Comparison of ENCODE assay signal across 1 cellular context in the genomic region with DNA sequence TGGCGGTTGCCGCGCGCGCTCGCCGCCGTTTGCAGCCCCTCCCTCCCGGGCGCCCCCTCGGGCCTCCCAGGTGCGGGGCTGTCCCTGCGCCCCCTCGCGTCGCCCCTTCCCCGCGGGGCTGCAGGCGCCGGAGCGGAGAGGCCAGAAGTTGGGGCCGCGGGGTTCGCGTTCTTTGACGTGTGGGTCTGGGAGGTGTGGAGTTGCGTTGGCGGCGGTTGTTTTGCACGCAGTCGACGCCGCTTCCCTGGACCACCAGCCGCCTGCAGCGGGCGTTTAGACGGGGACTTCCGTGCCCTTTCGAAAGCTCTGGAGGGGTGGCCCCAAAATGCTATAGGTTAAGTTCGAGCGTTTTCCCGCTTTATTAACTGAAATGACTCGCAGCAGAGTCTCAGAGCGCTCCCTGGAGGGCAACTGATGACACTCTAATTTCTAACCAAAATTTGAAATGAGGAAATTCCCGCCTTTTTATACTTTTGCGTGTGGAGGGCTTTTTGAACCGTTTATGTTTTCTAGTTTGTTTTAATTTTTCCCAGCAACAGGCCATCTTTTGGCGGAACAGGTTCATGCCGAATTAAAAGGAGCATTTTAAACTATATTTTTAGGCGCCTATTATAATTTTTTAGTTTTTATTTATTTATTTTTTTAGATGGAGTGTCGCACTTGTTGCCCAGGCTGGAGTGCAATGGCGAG.
A peak's percentile ranks its signal among the peaks of the same experiment; 100 is the strongest.
TF ChIP-seq lines count a peak whose summit lies in the region.

No MANE protein-coding gene starts in this region.

TF ChIP-seq in HEK293, 187 proteins besides CTCF, POLR2A, EP300 and RAD21 (continued from another document and continues in another):
- TF ChIP-seq, protein P1, sequence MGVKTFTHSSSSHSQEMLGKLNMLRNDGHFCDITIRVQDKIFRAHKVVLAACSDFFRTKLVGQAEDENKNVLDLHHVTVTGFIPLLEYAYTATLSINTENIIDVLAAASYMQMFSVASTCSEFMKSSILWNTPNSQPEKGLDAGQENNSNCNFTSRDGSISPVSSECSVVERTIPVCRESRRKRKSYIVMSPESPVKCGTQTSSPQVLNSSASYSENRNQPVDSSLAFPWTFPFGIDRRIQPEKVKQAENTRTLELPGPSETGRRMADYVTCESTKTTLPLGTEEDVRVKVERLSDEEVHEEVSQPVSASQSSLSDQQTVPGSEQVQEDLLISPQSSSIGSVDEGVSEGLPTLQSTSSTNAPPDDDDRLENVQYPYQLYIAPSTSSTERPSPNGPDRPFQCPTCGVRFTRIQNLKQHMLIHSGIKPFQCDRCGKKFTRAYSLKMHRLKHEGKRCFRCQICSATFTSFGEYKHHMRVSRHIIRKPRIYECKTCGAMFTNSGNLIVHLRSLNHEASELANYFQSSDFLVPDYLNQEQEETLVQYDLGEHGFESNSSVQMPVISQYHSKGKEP (tag by site-specific recombination; IDR thresholded peaks at IDR 0.05): peak; percentile 9; the same call in 1 of the 2 replicates
- TF ChIP-seq, protein P2, sequence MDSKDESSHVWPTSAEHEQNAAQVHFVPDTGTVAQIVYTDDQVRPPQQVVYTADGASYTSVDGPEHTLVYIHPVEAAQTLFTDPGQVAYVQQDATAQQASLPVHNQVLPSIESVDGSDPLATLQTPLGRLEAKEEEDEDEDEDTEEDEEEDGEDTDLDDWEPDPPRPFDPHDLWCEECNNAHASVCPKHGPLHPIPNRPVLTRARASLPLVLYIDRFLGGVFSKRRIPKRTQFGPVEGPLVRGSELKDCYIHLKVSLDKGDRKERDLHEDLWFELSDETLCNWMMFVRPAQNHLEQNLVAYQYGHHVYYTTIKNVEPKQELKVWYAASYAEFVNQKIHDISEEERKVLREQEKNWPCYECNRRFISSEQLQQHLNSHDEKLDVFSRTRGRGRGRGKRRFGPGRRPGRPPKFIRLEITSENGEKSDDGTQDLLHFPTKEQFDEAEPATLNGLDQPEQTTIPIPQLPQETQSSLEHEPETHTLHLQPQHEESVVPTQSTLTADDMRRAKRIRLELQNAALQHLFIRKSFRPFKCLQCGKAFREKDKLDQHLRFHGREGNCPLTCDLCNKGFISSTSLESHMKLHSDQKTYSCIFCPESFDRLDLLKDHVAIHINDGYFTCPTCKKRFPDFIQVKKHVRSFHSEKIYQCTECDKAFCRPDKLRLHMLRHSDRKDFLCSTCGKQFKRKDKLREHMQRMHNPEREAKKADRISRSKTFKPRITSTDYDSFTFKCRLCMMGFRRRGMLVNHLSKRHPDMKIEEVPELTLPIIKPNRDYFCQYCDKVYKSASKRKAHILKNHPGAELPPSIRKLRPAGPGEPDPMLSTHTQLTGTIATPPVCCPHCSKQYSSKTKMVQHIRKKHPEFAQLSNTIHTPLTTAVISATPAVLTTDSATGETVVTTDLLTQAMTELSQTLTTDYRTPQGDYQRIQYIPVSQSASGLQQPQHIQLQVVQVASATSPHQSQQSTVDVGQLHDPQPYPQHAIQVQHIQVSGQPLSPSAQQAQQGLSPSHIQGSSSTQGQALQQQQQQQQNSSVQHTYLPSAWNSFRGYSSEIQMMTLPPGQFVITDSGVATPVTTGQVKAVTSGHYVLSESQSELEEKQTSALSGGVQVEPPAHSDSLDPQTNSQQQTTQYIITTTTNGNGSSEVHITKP (tag by site-specific recombination; IDR thresholded peaks at IDR 0.05): no peak; the same call in 1 of the 2 replicates
- TF ChIP-seq, protein P3, sequence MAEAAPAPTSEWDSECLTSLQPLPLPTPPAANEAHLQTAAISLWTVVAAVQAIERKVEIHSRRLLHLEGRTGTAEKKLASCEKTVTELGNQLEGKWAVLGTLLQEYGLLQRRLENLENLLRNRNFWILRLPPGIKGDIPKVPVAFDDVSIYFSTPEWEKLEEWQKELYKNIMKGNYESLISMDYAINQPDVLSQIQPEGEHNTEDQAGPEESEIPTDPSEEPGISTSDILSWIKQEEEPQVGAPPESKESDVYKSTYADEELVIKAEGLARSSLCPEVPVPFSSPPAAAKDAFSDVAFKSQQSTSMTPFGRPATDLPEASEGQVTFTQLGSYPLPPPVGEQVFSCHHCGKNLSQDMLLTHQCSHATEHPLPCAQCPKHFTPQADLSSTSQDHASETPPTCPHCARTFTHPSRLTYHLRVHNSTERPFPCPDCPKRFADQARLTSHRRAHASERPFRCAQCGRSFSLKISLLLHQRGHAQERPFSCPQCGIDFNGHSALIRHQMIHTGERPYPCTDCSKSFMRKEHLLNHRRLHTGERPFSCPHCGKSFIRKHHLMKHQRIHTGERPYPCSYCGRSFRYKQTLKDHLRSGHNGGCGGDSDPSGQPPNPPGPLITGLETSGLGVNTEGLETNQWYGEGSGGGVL (tag by site-specific recombination; IDR thresholded peaks at IDR 0.05): 0 out of 2 replicates have a peak, but pooled peaks have one; percentile 12
- peak; percentile 99 for TF ChIP-seq ZBTB8A (tag by site-specific recombination; IDR thresholded peaks at IDR 0.05)
- TF ChIP-seq BCL11B (tag by site-specific recombination; IDR thresholded peaks at IDR 0.05; ENCODE audit: low read depth): peak; percentile 56; the same call in 1 of the 2 replicates
- TF ChIP-seq SP3 (tag by site-specific recombination; IDR thresholded peaks at IDR 0.05): peak; percentile 39
- TF ChIP-seq ZNF48 (tag by site-specific recombination; IDR thresholded peaks at IDR 0.05): no peak
- 0 out of 2 replicates have a peak, but pooled peaks have one; percentile 28 for TF ChIP-seq ZNF24 (tag by site-specific recombination; IDR thresholded peaks at IDR 0.05)
- no peak for TF ChIP-seq YY2 (tag by site-specific recombination; IDR thresholded peaks at IDR 0.05)
- peak; percentile 42; the same call in 1 of the 2 replicates for TF ChIP-seq ZNF394 (tag by site-specific recombination; IDR thresholded peaks at IDR 0.05; ENCODE audit: borderline replicate concordance)
- peak; percentile 47; the same call in 1 of the 2 replicates for TF ChIP-seq SP7 (tag by site-specific recombination; IDR thresholded peaks at IDR 0.05)
- peak; percentile 48 for TF ChIP-seq KLF8 (tag by site-specific recombination; IDR thresholded peaks at IDR 0.05)
- TF ChIP-seq, protein P4, sequence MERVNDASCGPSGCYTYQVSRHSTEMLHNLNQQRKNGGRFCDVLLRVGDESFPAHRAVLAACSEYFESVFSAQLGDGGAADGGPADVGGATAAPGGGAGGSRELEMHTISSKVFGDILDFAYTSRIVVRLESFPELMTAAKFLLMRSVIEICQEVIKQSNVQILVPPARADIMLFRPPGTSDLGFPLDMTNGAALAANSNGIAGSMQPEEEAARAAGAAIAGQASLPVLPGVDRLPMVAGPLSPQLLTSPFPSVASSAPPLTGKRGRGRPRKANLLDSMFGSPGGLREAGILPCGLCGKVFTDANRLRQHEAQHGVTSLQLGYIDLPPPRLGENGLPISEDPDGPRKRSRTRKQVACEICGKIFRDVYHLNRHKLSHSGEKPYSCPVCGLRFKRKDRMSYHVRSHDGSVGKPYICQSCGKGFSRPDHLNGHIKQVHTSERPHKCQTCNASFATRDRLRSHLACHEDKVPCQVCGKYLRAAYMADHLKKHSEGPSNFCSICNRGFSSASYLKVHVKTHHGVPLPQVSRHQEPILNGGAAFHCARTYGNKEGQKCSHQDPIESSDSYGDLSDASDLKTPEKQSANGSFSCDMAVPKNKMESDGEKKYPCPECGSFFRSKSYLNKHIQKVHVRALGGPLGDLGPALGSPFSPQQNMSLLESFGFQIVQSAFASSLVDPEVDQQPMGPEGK (tag by site-specific recombination; IDR thresholded peaks at IDR 0.05): peak; percentile 81
- TF ChIP-seq ZNF391 (tag by site-specific recombination; IDR thresholded peaks at IDR 0.05; ENCODE audit: borderline replicate concordance, low read depth): peak; percentile 20; the same call in 1 of the 2 replicates
- peak; percentile 72; the same call in 1 of the 2 replicates for TF ChIP-seq ZNF660 (tag by site-specific recombination; IDR thresholded peaks at IDR 0.05)
- TF ChIP-seq KLF16 (tag by site-specific recombination; IDR thresholded peaks at IDR 0.05): 0 out of 2 replicates have a peak, but pooled peaks have one; percentile 28
- TF ChIP-seq, protein P5, sequence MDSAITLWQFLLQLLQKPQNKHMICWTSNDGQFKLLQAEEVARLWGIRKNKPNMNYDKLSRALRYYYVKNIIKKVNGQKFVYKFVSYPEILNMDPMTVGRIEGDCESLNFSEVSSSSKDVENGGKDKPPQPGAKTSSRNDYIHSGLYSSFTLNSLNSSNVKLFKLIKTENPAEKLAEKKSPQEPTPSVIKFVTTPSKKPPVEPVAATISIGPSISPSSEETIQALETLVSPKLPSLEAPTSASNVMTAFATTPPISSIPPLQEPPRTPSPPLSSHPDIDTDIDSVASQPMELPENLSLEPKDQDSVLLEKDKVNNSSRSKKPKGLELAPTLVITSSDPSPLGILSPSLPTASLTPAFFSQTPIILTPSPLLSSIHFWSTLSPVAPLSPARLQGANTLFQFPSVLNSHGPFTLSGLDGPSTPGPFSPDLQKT (IDR thresholded peaks at IDR 0.05; ENCODE audit: borderline replicate concordance, low read depth, low read length): no peak
- TF ChIP-seq ZNF366 (tag by site-specific recombination; conservative IDR thresholded peaks at IDR 0.05): 0 out of 2 replicates have a peak, but pooled peaks have one; percentile 17
- TF ChIP-seq, protein P6, sequence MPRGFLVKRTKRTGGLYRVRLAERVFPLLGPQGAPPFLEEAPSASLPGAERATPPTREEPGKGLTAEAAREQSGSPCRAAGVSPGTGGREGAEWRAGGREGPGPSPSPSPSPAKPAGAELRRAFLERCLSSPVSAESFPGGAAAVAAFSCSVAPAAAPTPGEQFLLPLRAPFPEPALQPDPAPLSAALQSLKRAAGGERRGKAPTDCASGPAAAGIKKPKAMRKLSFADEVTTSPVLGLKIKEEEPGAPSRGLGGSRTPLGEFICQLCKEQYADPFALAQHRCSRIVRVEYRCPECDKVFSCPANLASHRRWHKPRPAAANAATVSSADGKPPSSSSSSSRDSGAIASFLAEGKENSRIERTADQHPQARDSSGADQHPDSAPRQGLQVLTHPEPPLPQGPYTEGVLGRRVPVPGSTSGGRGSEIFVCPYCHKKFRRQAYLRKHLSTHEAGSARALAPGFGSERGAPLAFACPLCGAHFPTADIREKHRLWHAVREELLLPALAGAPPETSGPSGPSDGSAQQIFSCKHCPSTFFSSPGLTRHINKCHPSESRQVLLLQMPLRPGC (tag by site-specific recombination; IDR thresholded peaks at IDR 0.05): peak; percentile 54; the same call in 1 of the 2 replicates
- TF ChIP-seq ZBTB48 (tag by site-specific recombination; IDR thresholded peaks at IDR 0.05): 0 out of 2 replicates have a peak, but pooled peaks have one; percentile 8
- 0 out of 2 replicates have a peak, but pooled peaks have one; percentile 66 for TF ChIP-seq ZSCAN30 (tag by site-specific recombination; IDR thresholded peaks at IDR 0.05)
- TF ChIP-seq SCRT2 (tag by site-specific recombination; IDR thresholded peaks at IDR 0.05): peak; percentile 99
- no peak for TF ChIP-seq ZNF146 (tag by site-specific recombination; IDR thresholded peaks at IDR 0.05)
- TF ChIP-seq BCL11A (tag by site-specific recombination; IDR thresholded peaks at IDR 0.05; ENCODE audit: low read depth): peak; percentile 66; the same call in 1 of the 2 replicates
- peak; percentile 46; the same call in 1 of the 2 replicates for TF ChIP-seq EGR2 (tag by site-specific recombination; IDR thresholded peaks at IDR 0.05; ENCODE audit: low read depth)
- TF ChIP-seq, protein P7, sequence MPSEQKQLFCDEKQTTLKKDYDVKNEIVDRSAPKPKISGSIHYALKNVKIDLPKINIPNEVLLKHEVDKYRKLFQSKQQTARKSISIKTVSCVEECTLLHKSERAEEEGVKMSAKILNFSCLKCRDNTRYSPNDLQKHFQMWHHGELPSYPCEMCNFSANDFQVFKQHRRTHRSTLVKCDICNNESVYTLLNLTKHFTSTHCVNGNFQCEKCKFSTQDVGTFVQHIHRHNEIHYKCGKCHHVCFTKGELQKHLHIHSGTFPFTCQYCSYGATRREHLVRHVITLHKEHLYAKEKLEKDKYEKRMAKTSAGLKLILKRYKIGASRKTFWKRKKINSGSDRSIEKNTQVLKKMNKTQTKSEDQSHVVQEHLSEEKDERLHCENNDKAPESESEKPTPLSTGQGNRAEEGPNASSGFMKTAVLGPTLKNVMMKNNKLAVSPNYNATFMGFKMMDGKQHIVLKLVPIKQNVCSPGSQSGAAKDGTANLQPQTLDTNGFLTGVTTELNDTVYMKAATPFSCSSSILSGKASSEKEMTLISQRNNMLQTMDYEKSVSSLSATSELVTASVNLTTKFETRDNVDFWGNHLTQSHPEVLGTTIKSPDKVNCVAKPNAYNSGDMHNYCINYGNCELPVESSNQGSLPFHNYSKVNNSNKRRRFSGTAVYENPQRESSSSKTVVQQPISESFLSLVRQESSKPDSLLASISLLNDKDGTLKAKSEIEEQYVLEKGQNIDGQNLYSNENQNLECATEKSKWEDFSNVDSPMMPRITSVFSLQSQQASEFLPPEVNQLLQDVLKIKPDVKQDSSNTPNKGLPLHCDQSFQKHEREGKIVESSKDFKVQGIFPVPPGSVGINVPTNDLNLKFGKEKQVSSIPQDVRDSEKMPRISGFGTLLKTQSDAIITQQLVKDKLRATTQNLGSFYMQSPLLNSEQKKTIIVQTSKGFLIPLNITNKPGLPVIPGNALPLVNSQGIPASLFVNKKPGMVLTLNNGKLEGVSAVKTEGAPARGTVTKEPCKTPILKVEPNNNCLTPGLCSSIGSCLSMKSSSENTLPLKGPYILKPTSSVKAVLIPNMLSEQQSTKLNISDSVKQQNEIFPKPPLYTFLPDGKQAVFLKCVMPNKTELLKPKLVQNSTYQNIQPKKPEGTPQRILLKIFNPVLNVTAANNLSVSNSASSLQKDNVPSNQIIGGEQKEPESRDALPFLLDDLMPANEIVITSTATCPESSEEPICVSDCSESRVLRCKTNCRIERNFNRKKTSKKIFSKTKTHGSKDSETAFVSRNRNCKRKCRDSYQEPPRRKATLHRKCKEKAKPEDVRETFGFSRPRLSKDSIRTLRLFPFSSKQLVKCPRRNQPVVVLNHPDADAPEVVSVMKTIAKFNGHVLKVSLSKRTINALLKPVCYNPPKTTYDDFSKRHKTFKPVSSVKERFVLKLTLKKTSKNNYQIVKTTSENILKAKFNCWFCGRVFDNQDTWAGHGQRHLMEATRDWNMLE (tag by site-specific recombination; conservative IDR thresholded peaks at IDR 0.05; ENCODE audit: low read depth): no peak
- peak; percentile 64 for TF ChIP-seq ZFP69B (tag by site-specific recombination; IDR thresholded peaks at IDR 0.05)
- TF ChIP-seq ZNF214 (tag by site-specific recombination; IDR thresholded peaks at IDR 0.05; ENCODE audit: borderline replicate concordance): no peak
- TF ChIP-seq ZNF561 (tag by site-specific recombination; IDR thresholded peaks at IDR 0.05; ENCODE audit: borderline replicate concordance): peak; percentile 56; the same call in 1 of the 2 replicates
- no peak for TF ChIP-seq ZNF677 (tag by site-specific recombination; IDR thresholded peaks at IDR 0.05)
